In the genomic region with DNA sequence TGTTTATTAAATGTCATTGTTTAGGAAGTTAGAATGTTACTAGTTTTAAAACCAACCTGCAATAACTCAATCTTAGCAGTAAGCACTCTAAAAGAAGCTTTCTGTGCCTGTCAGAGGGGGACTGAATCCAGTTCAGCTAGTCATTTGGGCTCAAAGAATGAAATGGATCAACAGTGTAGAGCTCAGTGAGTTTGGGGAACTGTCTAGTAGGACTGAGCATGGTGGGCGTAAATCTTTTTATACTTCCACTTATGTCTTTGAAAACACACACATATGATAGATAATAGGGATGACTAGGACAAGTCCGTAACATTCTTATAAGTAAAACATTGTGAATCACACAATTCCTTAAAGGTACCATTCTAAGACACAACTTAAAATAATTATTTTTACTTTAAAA, we compare ENCODE assay signal across 1 cellular context.
TF ChIP-seq lines count a peak whose summit lies in the region.

No MANE protein-coding gene starts in this region.

TF ChIP-seq in GM23338, 12 proteins besides CTCF, POLR2A, EP300 and RAD21 (continued from another document):
- TF ChIP-seq, protein P1, sequence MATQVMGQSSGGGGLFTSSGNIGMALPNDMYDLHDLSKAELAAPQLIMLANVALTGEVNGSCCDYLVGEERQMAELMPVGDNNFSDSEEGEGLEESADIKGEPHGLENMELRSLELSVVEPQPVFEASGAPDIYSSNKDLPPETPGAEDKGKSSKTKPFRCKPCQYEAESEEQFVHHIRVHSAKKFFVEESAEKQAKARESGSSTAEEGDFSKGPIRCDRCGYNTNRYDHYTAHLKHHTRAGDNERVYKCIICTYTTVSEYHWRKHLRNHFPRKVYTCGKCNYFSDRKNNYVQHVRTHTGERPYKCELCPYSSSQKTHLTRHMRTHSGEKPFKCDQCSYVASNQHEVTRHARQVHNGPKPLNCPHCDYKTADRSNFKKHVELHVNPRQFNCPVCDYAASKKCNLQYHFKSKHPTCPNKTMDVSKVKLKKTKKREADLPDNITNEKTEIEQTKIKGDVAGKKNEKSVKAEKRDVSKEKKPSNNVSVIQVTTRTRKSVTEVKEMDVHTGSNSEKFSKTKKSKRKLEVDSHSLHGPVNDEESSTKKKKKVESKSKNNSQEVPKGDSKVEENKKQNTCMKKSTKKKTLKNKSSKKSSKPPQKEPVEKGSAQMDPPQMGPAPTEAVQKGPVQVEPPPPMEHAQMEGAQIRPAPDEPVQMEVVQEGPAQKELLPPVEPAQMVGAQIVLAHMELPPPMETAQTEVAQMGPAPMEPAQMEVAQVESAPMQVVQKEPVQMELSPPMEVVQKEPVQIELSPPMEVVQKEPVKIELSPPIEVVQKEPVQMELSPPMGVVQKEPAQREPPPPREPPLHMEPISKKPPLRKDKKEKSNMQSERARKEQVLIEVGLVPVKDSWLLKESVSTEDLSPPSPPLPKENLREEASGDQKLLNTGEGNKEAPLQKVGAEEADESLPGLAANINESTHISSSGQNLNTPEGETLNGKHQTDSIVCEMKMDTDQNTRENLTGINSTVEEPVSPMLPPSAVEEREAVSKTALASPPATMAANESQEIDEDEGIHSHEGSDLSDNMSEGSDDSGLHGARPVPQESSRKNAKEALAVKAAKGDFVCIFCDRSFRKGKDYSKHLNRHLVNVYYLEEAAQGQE (IDR thresholded peaks at IDR 0.05; ENCODE audit: unreplicated experiment), result no peak
- TF ChIP-seq POLR2AphosphoS5 (IDR thresholded peaks at IDR 0.05; ENCODE audit: low read depth) (no peak), EZH2 (IDR thresholded peaks at IDR 0.05; ENCODE audit: low read depth, unreplicated experiment) (no peak), STAT1 (IDR thresholded peaks at IDR 0.05; ENCODE audit: unreplicated experiment) (no peak), JUNB (IDR thresholded peaks at IDR 0.05; ENCODE audit: unreplicated experiment) (no peak), CREB1 (CRISPR knock-in tag; IDR thresholded peaks at IDR 0.05; ENCODE audit: low read depth) (no peak), ZNF114 (CRISPR knock-in tag; IDR thresholded peaks at IDR 0.05) (no peak)
- TF ChIP-seq, protein P2, sequence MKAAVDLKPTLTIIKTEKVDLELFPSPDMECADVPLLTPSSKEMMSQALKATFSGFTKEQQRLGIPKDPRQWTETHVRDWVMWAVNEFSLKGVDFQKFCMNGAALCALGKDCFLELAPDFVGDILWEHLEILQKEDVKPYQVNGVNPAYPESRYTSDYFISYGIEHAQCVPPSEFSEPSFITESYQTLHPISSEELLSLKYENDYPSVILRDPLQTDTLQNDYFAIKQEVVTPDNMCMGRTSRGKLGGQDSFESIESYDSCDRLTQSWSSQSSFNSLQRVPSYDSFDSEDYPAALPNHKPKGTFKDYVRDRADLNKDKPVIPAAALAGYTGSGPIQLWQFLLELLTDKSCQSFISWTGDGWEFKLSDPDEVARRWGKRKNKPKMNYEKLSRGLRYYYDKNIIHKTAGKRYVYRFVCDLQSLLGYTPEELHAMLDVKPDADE (IDR thresholded peaks at IDR 0.05), result no peak
- TF ChIP-seq, protein P3, sequence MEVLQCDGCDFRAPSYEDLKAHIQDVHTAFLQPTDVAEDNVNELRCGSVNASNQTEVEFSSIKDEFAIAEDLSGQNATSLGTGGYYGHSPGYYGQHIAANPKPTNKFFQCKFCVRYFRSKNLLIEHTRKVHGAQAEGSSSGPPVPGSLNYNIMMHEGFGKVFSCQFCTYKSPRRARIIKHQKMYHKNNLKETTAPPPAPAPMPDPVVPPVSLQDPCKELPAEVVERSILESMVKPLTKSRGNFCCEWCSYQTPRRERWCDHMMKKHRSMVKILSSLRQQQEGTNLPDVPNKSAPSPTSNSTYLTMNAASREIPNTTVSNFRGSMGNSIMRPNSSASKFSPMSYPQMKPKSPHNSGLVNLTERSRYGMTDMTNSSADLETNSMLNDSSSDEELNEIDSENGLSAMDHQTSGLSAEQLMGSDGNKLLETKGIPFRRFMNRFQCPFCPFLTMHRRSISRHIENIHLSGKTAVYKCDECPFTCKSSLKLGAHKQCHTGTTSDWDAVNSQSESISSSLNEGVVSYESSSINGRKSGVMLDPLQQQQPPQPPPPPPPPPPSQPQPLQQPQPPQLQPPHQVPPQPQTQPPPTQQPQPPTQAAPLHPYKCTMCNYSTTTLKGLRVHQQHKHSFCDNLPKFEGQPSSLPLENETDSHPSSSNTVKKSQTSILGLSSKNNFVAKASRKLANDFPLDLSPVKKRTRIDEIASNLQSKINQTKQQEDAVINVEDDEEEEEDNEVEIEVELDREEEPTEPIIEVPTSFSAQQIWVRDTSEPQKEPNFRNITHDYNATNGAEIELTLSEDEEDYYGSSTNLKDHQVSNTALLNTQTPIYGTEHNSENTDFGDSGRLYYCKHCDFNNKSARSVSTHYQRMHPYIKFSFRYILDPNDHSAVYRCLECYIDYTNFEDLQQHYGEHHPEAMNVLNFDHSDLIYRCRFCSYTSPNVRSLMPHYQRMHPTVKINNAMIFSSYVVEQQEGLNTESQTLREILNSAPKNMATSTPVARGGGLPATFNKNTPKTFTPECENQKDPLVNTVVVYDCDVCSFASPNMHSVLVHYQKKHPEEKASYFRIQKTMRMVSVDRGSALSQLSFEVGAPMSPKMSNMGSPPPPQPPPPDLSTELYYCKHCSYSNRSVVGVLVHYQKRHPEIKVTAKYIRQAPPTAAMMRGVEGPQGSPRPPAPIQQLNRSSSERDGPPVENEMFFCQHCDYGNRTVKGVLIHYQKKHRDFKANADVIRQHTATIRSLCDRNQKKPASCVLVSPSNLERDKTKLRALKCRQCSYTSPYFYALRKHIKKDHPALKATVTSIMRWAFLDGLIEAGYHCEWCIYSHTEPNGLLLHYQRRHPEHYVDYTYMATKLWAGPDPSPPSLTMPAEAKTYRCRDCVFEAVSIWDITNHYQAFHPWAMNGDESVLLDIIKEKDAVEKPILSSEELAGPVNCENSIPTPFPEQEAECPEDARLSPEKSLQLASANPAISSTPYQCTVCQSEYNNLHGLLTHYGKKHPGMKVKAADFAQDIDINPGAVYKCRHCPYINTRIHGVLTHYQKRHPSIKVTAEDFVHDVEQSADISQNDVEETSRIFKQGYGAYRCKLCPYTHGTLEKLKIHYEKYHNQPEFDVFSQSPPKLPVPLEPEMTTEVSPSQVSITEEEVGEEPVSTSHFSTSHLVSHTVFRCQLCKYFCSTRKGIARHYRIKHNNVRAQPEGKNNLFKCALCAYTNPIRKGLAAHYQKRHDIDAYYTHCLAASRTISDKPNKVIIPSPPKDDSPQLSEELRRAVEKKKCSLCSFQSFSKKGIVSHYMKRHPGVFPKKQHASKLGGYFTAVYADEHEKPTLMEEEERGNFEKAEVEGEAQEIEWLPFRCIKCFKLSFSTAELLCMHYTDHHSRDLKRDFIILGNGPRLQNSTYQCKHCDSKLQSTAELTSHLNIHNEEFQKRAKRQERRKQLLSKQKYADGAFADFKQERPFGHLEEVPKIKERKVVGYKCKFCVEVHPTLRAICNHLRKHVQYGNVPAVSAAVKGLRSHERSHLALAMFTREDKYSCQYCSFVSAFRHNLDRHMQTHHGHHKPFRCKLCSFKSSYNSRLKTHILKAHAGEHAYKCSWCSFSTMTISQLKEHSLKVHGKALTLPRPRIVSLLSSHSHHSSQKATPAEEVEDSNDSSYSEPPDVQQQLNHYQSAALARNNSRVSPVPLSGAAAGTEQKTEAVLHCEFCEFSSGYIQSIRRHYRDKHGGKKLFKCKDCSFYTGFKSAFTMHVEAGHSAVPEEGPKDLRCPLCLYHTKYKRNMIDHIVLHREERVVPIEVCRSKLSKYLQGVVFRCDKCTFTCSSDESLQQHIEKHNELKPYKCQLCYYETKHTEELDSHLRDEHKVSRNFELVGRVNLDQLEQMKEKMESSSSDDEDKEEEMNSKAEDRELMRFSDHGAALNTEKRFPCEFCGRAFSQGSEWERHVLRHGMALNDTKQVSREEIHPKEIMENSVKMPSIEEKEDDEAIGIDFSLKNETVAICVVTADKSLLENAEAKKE (CRISPR knock-in tag; IDR thresholded peaks at IDR 0.05), result no peak
